ENCODE assay signal across 22 cellular contexts in the genomic region with DNA sequence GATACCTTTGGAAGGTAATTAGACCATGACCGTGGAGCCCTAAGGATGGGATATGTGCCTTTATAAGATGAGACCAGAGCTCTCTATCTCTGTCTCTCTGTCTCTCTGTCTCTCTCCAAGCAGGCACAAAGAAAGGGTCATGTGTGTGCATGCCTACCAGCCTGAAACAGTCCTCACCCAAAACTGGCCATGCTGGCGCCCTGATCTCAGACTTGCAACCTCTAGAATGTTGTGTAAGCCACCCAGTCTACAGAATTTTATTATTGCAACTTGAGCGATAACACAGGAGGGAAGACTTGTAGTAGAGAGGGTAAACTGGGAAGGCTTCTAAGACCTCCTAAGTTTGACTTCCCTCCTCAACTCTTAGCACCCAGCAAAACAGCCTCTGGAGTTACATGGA.
"Had no signal": no experiment of that assay in that cellular context is flagged by ENCODE, and none has a peak within 500 bp of the region (broad histone marks: within the 10 kb centered on the region; RNA-seq: fewer than 3 reads in every experiment).

No MANE protein-coding gene starts in this region.

- H3K27me3 Mint-ChIP-seq: naive B cell had no signal

- H3K79me2 ChIP-seq: hepatocyte had no signal

- H3K4me1 Mint-ChIP-seq: immature natural killer cell had no signal

- H3K4me1 ChIP-seq: lower lobe of right lung had no signal

- H3K9me3 ChIP-seq: lower lobe of right lung had no signal

- H3K4me3 Mint-ChIP-seq: immature natural killer cell, mesothelial cell of epicardium, naive B cell had no signal

- H3K4me3 ChIP-seq: coronary artery, dorsolateral prefrontal cortex, esophagus muscularis mucosa, gastroesophageal sphincter, heart left ventricle, hepatocyte, left ventricle myocardium inferior, lower lobe of right lung, mucosa of descending colon had no signal

- H3K36me3 ChIP-seq: esophagus muscularis mucosa, gastroesophageal sphincter, heart left ventricle, left ventricle myocardium inferior, lower lobe of right lung had no signal

- H3K27ac Mint-ChIP-seq: immature natural killer cell had no signal

- H3K36me3 Mint-ChIP-seq: immature natural killer cell, naive B cell had no signal

- H3K4me2 ChIP-seq: hepatocyte had no signal

- H3K27me3 ChIP-seq: dorsolateral prefrontal cortex, esophagus muscularis mucosa, foreskin keratinocyte, gastroesophageal sphincter, heart left ventricle, hepatocyte had no signal

- DNase-seq: dermis blood vessel endothelial cell; dorsolateral prefrontal cortex; effector CD4-positive, alpha-beta T cell; effector memory CD4-positive, alpha-beta T cell; foreskin keratinocyte; heart left ventricle; hypothalamus; immature natural killer cell; islet precursor cell; kidney; kidney glomerular epithelial cell; left colon; left ventricle myocardium inferior; lower lobe of right lung; mucosa of descending colon; naive B cell had no signal

- H3K9me3 Mint-ChIP-seq: immature natural killer cell had no signal

- H3K27ac ChIP-seq: coronary artery, dorsolateral prefrontal cortex, esophagus muscularis mucosa, foreskin keratinocyte, gastroesophageal sphincter, hepatocyte, left ventricle myocardium inferior, lower lobe of right lung had no signal

- ATAC-seq: foreskin keratinocyte, gastroesophageal sphincter, heart left ventricle, left colon, left lobe of liver, lower lobe of right lung, mucosa of descending colon had no signal

- H2AFZ ChIP-seq: hepatocyte had no signal
